Comparison of ENCODE assay signal across 2 cellular contexts in the genomic region with DNA sequence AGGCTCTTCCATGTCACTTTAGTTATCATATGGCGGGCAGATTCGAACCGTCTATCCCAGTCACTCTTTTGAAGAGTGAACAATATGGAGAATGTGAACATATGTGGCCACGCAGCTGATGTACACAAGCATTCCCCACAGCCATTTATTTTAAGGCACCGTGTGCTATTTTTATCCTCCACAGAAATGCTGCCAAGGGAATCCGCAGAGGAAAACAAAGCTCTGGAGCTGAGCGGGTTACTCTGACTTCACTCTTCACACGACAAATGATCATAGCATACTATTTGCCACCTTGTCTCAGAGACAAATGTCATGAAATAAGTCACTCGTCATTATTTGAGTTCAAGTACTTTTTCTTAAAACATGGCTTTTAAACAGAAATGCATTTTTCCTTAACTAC.
TF ChIP-seq lines count a peak whose summit lies in the region.

No MANE protein-coding gene starts in this region.

TF ChIP-seq in SK-N-SH, 30 proteins besides CTCF, POLR2A, EP300 and RAD21 (continued from another document):
- no peak for TF ChIP-seq TAF1 (IDR thresholded peaks at IDR 0.05; ENCODE audit: borderline replicate concordance, low read depth, low read length)
- TF ChIP-seq, protein P1, sequence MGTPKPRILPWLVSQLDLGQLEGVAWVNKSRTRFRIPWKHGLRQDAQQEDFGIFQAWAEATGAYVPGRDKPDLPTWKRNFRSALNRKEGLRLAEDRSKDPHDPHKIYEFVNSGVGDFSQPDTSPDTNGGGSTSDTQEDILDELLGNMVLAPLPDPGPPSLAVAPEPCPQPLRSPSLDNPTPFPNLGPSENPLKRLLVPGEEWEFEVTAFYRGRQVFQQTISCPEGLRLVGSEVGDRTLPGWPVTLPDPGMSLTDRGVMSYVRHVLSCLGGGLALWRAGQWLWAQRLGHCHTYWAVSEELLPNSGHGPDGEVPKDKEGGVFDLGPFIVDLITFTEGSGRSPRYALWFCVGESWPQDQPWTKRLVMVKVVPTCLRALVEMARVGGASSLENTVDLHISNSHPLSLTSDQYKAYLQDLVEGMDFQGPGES (IDR thresholded peaks at IDR 0.05; ENCODE audit: low read depth, low read length) = no peak
- TF ChIP-seq, protein P2, sequence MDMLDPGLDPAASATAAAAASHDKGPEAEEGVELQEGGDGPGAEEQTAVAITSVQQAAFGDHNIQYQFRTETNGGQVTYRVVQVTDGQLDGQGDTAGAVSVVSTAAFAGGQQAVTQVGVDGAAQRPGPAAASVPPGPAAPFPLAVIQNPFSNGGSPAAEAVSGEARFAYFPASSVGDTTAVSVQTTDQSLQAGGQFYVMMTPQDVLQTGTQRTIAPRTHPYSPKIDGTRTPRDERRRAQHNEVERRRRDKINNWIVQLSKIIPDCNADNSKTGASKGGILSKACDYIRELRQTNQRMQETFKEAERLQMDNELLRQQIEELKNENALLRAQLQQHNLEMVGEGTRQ (IDR thresholded peaks at IDR 0.05; ENCODE audit: borderline replicate concordance, low read depth, low read length) = no peak
- TF ChIP-seq FOXJ3 (CRISPR knock-in tag; IDR thresholded peaks at IDR 0.05) = no peak

TF ChIP-seq in SK-N-SH treated with all-trans-retinoic acid at 6 μM for 48 hours, 23 proteins besides CTCF, POLR2A, EP300 and RAD21 (continued from another document):
- TF ChIP-seq, protein P3, sequence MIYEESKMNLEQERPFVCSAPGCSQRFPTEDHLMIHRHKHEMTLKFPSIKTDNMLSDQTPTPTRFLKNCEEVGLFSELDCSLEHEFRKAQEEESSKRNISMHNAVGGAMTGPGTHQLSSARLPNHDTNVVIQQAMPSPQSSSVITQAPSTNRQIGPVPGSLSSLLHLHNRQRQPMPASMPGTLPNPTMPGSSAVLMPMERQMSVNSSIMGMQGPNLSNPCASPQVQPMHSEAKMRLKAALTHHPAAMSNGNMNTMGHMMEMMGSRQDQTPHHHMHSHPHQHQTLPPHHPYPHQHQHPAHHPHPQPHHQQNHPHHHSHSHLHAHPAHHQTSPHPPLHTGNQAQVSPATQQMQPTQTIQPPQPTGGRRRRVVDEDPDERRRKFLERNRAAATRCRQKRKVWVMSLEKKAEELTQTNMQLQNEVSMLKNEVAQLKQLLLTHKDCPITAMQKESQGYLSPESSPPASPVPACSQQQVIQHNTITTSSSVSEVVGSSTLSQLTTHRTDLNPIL (CRISPR knock-in tag; IDR thresholded peaks at IDR 0.05; ENCODE audit: low read depth) = no peak
- TF ChIP-seq TOX (CRISPR knock-in tag; IDR thresholded peaks at IDR 0.05; ENCODE audit: borderline replicate concordance) (no peak), GLIS3 (CRISPR knock-in tag; IDR thresholded peaks at IDR 0.05) (no peak), ZNF8 (CRISPR knock-in tag; IDR thresholded peaks at IDR 0.05) (no peak), SNAI2 (CRISPR knock-in tag; IDR thresholded peaks at IDR 0.05) (no peak), ZNF565 (CRISPR knock-in tag; conservative IDR thresholded peaks at IDR 0.05; ENCODE audit: low read depth) (no peak), ZFP30 (CRISPR knock-in tag; IDR thresholded peaks at IDR 0.05) (no peak)
- TF ChIP-seq, protein P4, sequence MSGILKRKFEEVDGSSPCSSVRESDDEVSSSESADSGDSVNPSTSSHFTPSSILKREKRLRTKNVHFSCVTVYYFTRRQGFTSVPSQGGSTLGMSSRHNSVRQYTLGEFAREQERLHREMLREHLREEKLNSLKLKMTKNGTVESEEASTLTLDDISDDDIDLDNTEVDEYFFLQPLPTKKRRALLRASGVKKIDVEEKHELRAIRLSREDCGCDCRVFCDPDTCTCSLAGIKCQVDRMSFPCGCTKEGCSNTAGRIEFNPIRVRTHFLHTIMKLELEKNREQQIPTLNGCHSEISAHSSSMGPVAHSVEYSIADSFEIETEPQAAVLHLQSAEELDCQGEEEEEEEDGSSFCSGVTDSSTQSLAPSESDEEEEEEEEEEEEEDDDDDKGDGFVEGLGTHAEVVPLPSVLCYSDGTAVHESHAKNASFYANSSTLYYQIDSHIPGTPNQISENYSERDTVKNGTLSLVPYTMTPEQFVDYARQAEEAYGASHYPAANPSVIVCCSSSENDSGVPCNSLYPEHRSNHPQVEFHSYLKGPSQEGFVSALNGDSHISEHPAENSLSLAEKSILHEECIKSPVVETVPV (CRISPR knock-in tag; IDR thresholded peaks at IDR 0.05) = no peak
- TF ChIP-seq, protein P5, sequence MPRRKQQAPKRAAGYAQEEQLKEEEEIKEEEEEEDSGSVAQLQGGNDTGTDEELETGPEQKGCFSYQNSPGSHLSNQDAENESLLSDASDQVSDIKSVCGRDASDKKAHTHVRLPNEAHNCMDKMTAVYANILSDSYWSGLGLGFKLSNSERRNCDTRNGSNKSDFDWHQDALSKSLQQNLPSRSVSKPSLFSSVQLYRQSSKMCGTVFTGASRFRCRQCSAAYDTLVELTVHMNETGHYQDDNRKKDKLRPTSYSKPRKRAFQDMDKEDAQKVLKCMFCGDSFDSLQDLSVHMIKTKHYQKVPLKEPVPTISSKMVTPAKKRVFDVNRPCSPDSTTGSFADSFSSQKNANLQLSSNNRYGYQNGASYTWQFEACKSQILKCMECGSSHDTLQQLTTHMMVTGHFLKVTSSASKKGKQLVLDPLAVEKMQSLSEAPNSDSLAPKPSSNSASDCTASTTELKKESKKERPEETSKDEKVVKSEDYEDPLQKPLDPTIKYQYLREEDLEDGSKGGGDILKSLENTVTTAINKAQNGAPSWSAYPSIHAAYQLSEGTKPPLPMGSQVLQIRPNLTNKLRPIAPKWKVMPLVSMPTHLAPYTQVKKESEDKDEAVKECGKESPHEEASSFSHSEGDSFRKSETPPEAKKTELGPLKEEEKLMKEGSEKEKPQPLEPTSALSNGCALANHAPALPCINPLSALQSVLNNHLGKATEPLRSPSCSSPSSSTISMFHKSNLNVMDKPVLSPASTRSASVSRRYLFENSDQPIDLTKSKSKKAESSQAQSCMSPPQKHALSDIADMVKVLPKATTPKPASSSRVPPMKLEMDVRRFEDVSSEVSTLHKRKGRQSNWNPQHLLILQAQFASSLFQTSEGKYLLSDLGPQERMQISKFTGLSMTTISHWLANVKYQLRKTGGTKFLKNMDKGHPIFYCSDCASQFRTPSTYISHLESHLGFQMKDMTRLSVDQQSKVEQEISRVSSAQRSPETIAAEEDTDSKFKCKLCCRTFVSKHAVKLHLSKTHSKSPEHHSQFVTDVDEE (CRISPR knock-in tag; IDR thresholded peaks at IDR 0.05) = no peak
- TF ChIP-seq, protein P6, sequence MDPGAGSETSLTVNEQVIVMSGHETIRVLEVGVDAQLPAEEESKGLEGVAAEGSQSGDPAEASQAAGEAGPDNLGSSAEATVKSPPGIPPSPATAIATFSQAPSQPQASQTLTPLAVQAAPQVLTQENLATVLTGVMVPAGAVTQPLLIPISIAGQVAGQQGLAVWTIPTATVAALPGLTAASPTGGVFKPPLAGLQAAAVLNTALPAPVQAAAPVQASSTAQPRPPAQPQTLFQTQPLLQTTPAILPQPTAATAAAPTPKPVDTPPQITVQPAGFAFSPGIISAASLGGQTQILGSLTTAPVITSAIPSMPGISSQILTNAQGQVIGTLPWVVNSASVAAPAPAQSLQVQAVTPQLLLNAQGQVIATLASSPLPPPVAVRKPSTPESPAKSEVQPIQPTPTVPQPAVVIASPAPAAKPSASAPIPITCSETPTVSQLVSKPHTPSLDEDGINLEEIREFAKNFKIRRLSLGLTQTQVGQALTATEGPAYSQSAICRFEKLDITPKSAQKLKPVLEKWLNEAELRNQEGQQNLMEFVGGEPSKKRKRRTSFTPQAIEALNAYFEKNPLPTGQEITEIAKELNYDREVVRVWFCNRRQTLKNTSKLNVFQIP (CRISPR knock-in tag; IDR thresholded peaks at IDR 0.05; ENCODE audit: borderline replicate concordance, low read depth) = no peak
